7 cellular contexts compared by ENCODE assay signal in the genomic region with DNA sequence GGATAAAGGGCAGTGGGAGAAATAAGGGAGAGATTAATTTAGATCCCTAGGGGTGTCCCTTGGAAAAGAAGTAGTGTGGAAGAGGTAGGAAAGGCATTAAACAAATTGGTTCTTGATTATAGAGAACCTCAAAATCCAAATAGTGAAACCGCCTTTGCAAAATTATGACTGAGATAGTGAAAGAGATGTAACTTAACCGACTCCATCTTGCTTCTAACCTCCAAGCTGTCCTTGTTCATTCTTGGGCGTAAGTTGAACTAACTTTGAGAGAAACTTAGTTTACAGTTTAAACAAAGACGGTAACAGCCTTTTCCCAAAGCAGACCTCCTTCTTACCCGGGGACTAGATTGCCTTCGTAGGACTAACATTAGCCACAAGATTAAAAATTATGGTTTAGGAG.
"Had no signal": no experiment of that assay in that cellular context is flagged by ENCODE, and none has a peak within 500 bp of the region (broad histone marks: within the 10 kb centered on the region; RNA-seq: fewer than 3 reads in every experiment).

No MANE protein-coding gene starts in this region.

- H3K27me3 Mint-ChIP-seq: IgD-negative memory B cell had no signal

- H3K9me3 Mint-ChIP-seq: H9 had no signal

- H3K9ac ChIP-seq: GM23248 had no signal

- FAIRE-seq: H54, HepG2 had no signal

- H3K27ac ChIP-seq: GM23248 had no signal

- DNase-seq: GM23248, H9, HCEC 1CT, KG1 had no signal

- ATAC-seq: HepG2 had no signal

- H3K36me3 Mint-ChIP-seq: IgD-negative memory B cell had no signal

- H3K4me3 ChIP-seq: GM23248 had no signal

- H3K27ac Mint-ChIP-seq: IgD-negative memory B cell had no signal
